Comparison of ENCODE assay signal across 26 cellular contexts in the genomic region with DNA sequence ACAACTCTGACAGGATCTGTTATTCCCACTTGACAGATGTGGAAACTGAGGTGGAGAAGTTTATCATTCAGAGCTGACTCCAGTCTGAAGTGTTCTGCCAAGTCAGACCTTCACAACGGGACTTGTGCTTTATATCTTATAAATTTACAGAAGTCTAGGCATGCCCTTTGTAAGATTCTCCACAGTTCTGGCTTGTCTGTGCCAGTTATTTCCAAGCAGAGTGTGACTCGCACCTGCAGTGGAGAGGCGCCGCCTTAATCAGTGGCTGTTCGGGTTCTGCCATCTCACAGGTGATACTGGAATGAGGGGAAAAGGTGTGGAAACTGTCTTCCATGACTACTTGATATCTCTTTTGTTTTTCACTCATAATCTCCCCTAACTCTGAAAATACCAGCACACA.
A peak's percentile ranks its signal among the peaks of the same experiment; 100 is the strongest.
DNase-seq lines count a peak whose midpoint lies in the region; ATAC-seq, FAIRE-seq and TF ChIP-seq lines count a peak whose summit lies in the region.
"Had no signal": no experiment of that assay in that cellular context is flagged by ENCODE, and none has a peak within 500 bp of the region (broad histone marks: within the 10 kb centered on the region; RNA-seq: fewer than 3 reads in every experiment).

No MANE protein-coding gene starts in this region.

- BruUV-seq in HepG2 (replicated peaks; lab: Mats Ljungman, UMichigan) = no TSS peak

- no peaks in the 10 kb centered on the region for H3K4me1 ChIP-seq in HepG2 (ENCODE audit: insufficient read depth, low read length)
- H3K4me1 ChIP-seq in right lobe of liver = no peaks in the 10 kb centered on the region
- no peaks in the 10 kb centered on the region for H3K4me1 ChIP-seq in endodermal cell (ENCODE audit: control insufficient read depth, insufficient read depth, low read length)
- no peaks in the 10 kb centered on the region for H3K4me1 ChIP-seq in colonic mucosa
- H3K4me1 ChIP-seq: BLaER1 treated with 17β-estradiol and CSF1 and Interleukin-3, amounts not matched to agents 10 nM and 100 nM had no signal

- no peaks in the 10 kb centered on the region for H3K27me3 ChIP-seq in HepG2 (ENCODE audit: control insufficient read depth in 1 of 2, insufficient read depth in 2 of 2, low read length in 2 of 2)
- H3K27me3 ChIP-seq in right lobe of liver = no peaks in the 10 kb centered on the region
- H3K27me3 ChIP-seq in endodermal cell (ENCODE audit: control insufficient read depth, insufficient read depth, low read length, poor library complexity, severe bottlenecking) = no peaks in the 10 kb centered on the region
- H3K27me3 ChIP-seq in colonic mucosa = no peaks in the 10 kb centered on the region
- H3K27me3 ChIP-seq: BLaER1 treated with 17β-estradiol and CSF1 and Interleukin-3, amounts not matched to agents 10 nM and 100 nM had no signal

- H3K36me3 Mint-ChIP-seq in endodermal cell (ENCODE audit: low read depth) (peaks cover 11% of the 10 kb centered on the region), memory B cell (peaks cover 18% of the 10 kb centered on the region)

- H3K4me1 Mint-ChIP-seq in endodermal cell = no peaks in the 10 kb centered on the region
- H3K4me1 Mint-ChIP-seq in memory B cell = no peaks in the 10 kb centered on the region
- H3K4me1 Mint-ChIP-seq: CD4-positive, alpha-beta memory T cell had no signal

- intact Hi-C loops in HepG2 (cut with micrococcal nuclease; ENCODE audit: unreplicated experiment) (no loop called here), right lobe of liver (cut with DNase I) (no loop called here), colonic mucosa (cut with DNase I) (no loop called here)

- H3K9me3 Mint-ChIP-seq in endodermal cell (no peaks in the 10 kb centered on the region), memory B cell (no peaks in the 10 kb centered on the region)
- H3K9me3 Mint-ChIP-seq: CD4-positive, alpha-beta memory T cell had no signal

- no peak overlapping the region for H3K27ac ChIP-seq in HepG2 (ENCODE audit: extremely low read length, insufficient read depth, low read length)
- no peak overlapping the region for H3K27ac ChIP-seq in right lobe of liver
- no peak overlapping the region for H3K27ac ChIP-seq in endodermal cell (ENCODE audit: low read depth, low read length)
- no peak overlapping the region for H3K27ac ChIP-seq in colonic mucosa
- H3K27ac ChIP-seq: BLaER1 treated with 17β-estradiol and CSF1 and Interleukin-3, amounts not matched to agents 10 nM and 100 nM; GM23248; HL-60; PC-9 had no signal

- H3K9ac ChIP-seq in HepG2 (ENCODE audit: insufficient read depth, low read depth, low read length) (no peak overlapping the region), endodermal cell (ENCODE audit: extremely low read depth, low read length, poor library complexity, severe bottlenecking) (no peak overlapping the region), colonic mucosa (ENCODE audit: low read depth in 2 of 2, low read length in 2 of 2) (no peak overlapping the region)
- H3K9ac ChIP-seq: BLaER1 treated with 17β-estradiol and CSF1 and Interleukin-3, amounts not matched to agents 10 nM and 100 nM; GM23248 had no signal

- in situ Hi-C loops in HepG2 (cut with HindIII; ENCODE audit: extremely low pct_ligation_motif_present, low pct_unique_long_range_greater_than_20kb) = no loop called here

- H3K36me3 ChIP-seq in HepG2 (replicated peaks in 1 of 2; ENCODE audit: control insufficient read depth in 1 of 2, insufficient read depth in 2 of 2, low read length in 2 of 2) (peaks cover 4 to 5% of the 10 kb centered on the region in 2 experiments; a peak in 4 of 5 replicates), right lobe of liver (peaks cover 0 to 29% (median 10%) of the 10 kb centered on the region in 4 donors), endodermal cell (ENCODE audit: control insufficient read depth, insufficient read depth, low read length) (peaks cover 26% of the 10 kb centered on the region), colonic mucosa (no peaks in the 10 kb centered on the region)

- H3K27me3 Mint-ChIP-seq in endodermal cell (ENCODE audit: insufficient read depth) = no peaks in the 10 kb centered on the region
- H3K27me3 Mint-ChIP-seq in memory B cell = no peaks in the 10 kb centered on the region
- H3K27me3 Mint-ChIP-seq: CD4-positive, alpha-beta memory T cell had no signal

- H3K27ac Mint-ChIP-seq in endodermal cell (peak overlapping the region; percentile 49), memory B cell (peak overlapping the region; percentile 24)
- H3K27ac Mint-ChIP-seq: CD4-positive, alpha-beta memory T cell had no signal

- no peaks in the 10 kb centered on the region for H3K79me2 ChIP-seq in HepG2 (ENCODE audit: insufficient read depth, low read length)

- H4K20me1 ChIP-seq in HepG2 (ENCODE audit: insufficient read depth, low read length) = no peaks in the 10 kb centered on the region

- 88% methylated on average over 5 of the region's 5 CpGs for WGBS in HepG2 (ENCODE audit: low lambda C conversion rate)
- WGBS in right lobe of liver (ENCODE audit: insufficient coverage, low coverage, low lambda C conversion rate, missing lambda C conversion rate) = 97% methylated on average over 4 of the region's 5 CpGs
- 84 to 95% methylated on average over 2 to 5 of the region's 5 CpGs for WGBS in endodermal cell (ENCODE audit: insufficient coverage in 1 of 2, insufficient read length in 1 of 2), 2 experiments

- no peak overlapping the region for H2AFZ ChIP-seq in HepG2 (ENCODE audit: low read length)
- H2AFZ ChIP-seq: GM23248, PC-9 had no signal

- H3K4me2 ChIP-seq in HepG2 (ENCODE audit: low read depth, low read length) = no peak overlapping the region
- H3K4me2 ChIP-seq: BLaER1 treated with 17β-estradiol and CSF1 and Interleukin-3, amounts not matched to agents 10 nM and 100 nM; PC-9 had no signal

- TF ChIP-seq POLR2A in HepG2 (IDR thresholded peaks at IDR 0.05; ENCODE audit: insufficient read depth in 1 of 2, low read depth in 2 of 2, low read length in 2 of 2) (no peak), right lobe of liver (IDR thresholded peaks at IDR 0.05) (no peak)

- H3K4me3 Mint-ChIP-seq in endodermal cell = no peak overlapping the region
- no peak overlapping the region for H3K4me3 Mint-ChIP-seq in memory B cell
- H3K4me3 Mint-ChIP-seq: CD4-positive, alpha-beta memory T cell had no signal

- no peak overlapping the region for H3K4me3 ChIP-seq in HepG2 (replicated peaks in 1 of 3; ENCODE audit: insufficient read depth in 1 of 3, low read depth in 2 of 3, low read length in 3 of 3)
- no peak overlapping the region for H3K4me3 ChIP-seq in right lobe of liver
- no peak overlapping the region for H3K4me3 ChIP-seq in endodermal cell (ENCODE audit: low read length)
- no peak overlapping the region for H3K4me3 ChIP-seq in colonic mucosa
- H3K4me3 ChIP-seq: BLaER1 treated with 17β-estradiol and CSF1 and Interleukin-3, amounts not matched to agents 10 nM and 100 nM; GM23248; PC-9 had no signal

- TF ChIP-seq EP300 in HepG2 (IDR thresholded peaks at IDR 0.05; ENCODE audit: low read depth in 2 of 2, low read length in 2 of 2) = no peak
- no peak for TF ChIP-seq EP300 in HepG2 (CRISPR knock-in tag; IDR thresholded peaks at IDR 0.05; ENCODE audit: borderline replicate concordance)

- TF ChIP-seq CTCF in HepG2 (CRISPR knock-in tag; IDR thresholded peaks at IDR 0.05) (no peak), right lobe of liver (IDR thresholded peaks at IDR 0.05) (no peak), endodermal cell (conservative IDR thresholded peaks at IDR 0.05) (no peak), colonic mucosa (IDR thresholded peaks at IDR 0.05) (no peak)

- TF ChIP-seq RAD21 in HepG2 (CRISPR knock-in tag; IDR thresholded peaks at IDR 0.05) = no peak

- ATAC-seq in HepG2 (no peak), right lobe of liver (no peak), memory B cell (ENCODE audit: low read depth) (no peak)
- ATAC-seq: Right ventricle myocardium inferior had no signal

- H3K9me3 ChIP-seq in HepG2 (ENCODE audit: low read length) = no peaks in the 10 kb centered on the region
- H3K9me3 ChIP-seq in right lobe of liver = no peaks in the 10 kb centered on the region
- H3K9me3 ChIP-seq in endodermal cell (ENCODE audit: control insufficient read depth, low read length) = no peaks in the 10 kb centered on the region
- H3K9me3 ChIP-seq in colonic mucosa = no peaks in the 10 kb centered on the region
- H3K9me3 ChIP-seq: BLaER1 treated with 17β-estradiol and CSF1 and Interleukin-3, amounts not matched to agents 10 nM and 100 nM had no signal

- CTCF ChIA-PET in HepG2 (lab: Yijun Ruan, JAX; ENCODE audit: low intra/inter-chr PET ratio, low total read pairs) = no interaction called here

- DNase-seq in HepG2 (ENCODE audit: low spot score) = no peak
- no peak for DNase-seq in right lobe of liver
- DNase-seq in endodermal cell = no peak
- DNase-seq in memory B cell (ENCODE audit: low spot score in 2 of 2) = no peak
- no peak for DNase-seq in colonic mucosa
- DNase-seq in SIG-M5 treated with dmso at 0.1 percent for 504 hours (lab: John Stamatoyannopoulos, UW; ENCODE audit: unreplicated experiment) = no peak
- no peak for DNase-seq in NCI-H1092 (lab: John Stamatoyannopoulos, UW)
- DNase-seq: AML-193; CD4-positive, alpha-beta memory T cell; COR-L47; DMS53; GM23248; H7; Karpas-422; NCI-H1105 treated with DMSO at 0.1 percent for 48 hours; NCI-H2029; NCI-H446 treated with DMSO at 0.1 percent for 48 hours; NCI-H526; NCI-H82; NK-92 treated with Interleukin-12 subunit alpha and Interleukin-12 subunit beta, amount 100 ng/mL, for 24 hours; PC-9 had no signal

- POLR2A ChIA-PET in HepG2 (lab: Yijun Ruan, JAX) = no interaction called here

- no peak for FAIRE-seq in HepG2 (lab: Jason Lieb, UNC)
- FAIRE-seq: A204.1, G401.6 had no signal

TF ChIP-seq in HepG2, 621 proteins besides CTCF, POLR2A, EP300 and RAD21 (continues in another document):
- no peak for TF ChIP-seq NRL (CRISPR knock-in tag; IDR thresholded peaks at IDR 0.05; ENCODE audit: borderline replicate concordance)
- TF ChIP-seq GPN1 (CRISPR knock-in tag; IDR thresholded peaks at IDR 0.05; ENCODE audit: borderline replicate concordance) = no peak
- no peak for TF ChIP-seq NBN (conservative IDR thresholded peaks at IDR 0.05)
